35 cellular contexts compared by ENCODE assay signal in the genomic region with DNA sequence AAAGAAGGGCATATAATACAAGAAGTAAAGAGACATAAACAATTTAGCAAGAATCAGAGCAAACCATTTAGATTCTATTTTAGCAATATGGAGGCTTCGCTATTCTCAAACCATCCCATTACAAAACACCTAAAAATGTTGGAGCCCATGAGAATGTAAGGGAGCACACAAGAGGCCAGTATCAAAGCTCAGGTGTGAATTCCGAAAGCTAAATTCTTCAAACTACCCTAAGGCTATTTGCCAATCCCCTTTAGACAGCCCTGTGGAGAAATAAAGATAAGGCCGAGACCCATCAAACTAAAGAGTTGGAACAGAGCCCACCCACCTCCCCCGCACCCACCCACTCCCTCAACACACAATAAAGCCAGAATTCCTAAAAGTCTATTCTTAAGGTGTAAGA.
"Had no signal": no experiment of that assay in that cellular context is flagged by ENCODE, and none has a peak within 500 bp of the region (broad histone marks: within the 10 kb centered on the region; RNA-seq: fewer than 3 reads in every experiment).

No MANE protein-coding gene starts in this region.

- H3K4me3 ChIP-seq: MG63 had no signal

- H3K27me3 ChIP-seq: MG63 had no signal

- H3K4me2 ChIP-seq: KMS-11 had no signal

- DNase-seq: Karpas-422, Kasumi-1, MG63, MM.1S, MV-4-11, NCI-H1048, NCI-H1092, NCI-H1092 treated with DMSO at 0.1 percent for 48 hours, NCI-H1105, NCI-H1105 treated with DMSO at 0.1 percent for 48 hours, NCI-H1417, NCI-H1436, NCI-H1436 treated with DMSO at 0.1 percent for 48 hours, NCI-H1694, NCI-H1694 treated with DMSO at 0.1 percent for 48 hours, NCI-H187, NCI-H187 treated with DMSO at 0.1 percent for 48 hours, NCI-H1930, NCI-H2029, NCI-H2029 treated with DMSO at 0.1 percent for 48 hours, NCI-H2081, NCI-H2081 treated with DMSO at 0.1 percent for 48 hours, NCI-H2107, NCI-H2171, NCI-H2171 treated with DMSO at 0.1 percent for 48 hours, NCI-H2227 treated with DMSO at 0.1 percent for 48 hours, NCI-H226, NCI-H345, NCI-H446, NCI-H446 treated with DMSO at 0.1 percent for 48 hours, NCI-H510A, NCI-H510A treated with DMSO at 0.1 percent for 48 hours, NCI-H524, NCI-H524 treated with DMSO at 0.1 percent for 48 hours had no signal

- H3K27ac ChIP-seq: KMS-11 had no signal

- H3K36me3 ChIP-seq: MG63 had no signal

- H3K9ac ChIP-seq: KMS-11 had no signal
